In genomic region chr13:110563463-110563774, GRCh38 we compare ENCODE assay signal across 1 cellular context.
TF ChIP-seq lines count a peak whose summit lies in the region.

No MANE protein-coding gene starts in this region.

TF ChIP-seq in K562, 482 proteins besides CTCF, POLR2A, EP300 and RAD21:
- TF ChIP-seq MBD1 (CRISPR knock-in tag; IDR thresholded peaks at IDR 0.05) = no peak
- no peak for TF ChIP-seq NELFE (IDR thresholded peaks at IDR 0.05; ENCODE audit: insufficient read depth, insufficient read length)
- no peak for TF ChIP-seq HMG20A (CRISPR knock-in tag; conservative IDR thresholded peaks at IDR 0.05)
- no peak for TF ChIP-seq PRPF4 (IDR thresholded peaks at IDR 0.05; ENCODE audit: insufficient read depth, low read depth, low read length, poor library complexity, severe bottlenecking)
- TF ChIP-seq ZNF324 (CRISPR knock-in tag; IDR thresholded peaks at IDR 0.05) = no peak
- TF ChIP-seq CREB3 (tag; conservative IDR thresholded peaks at IDR 0.05; ENCODE audit: low read depth) = 0 out of 2 replicates have a peak, but pooled peaks have one; percentile 46
